ENCODE assay signal across 20 cellular contexts in genomic region chr11:64178203-64178602, GRCh38.
"Had no signal": no experiment of that assay in that cellular context is flagged by ENCODE, and none has a peak within 500 bp of the region (broad histone marks: within the 10 kb centered on the region; RNA-seq: fewer than 3 reads in every experiment).

No MANE protein-coding gene starts in this region.

- H3K27ac Mint-ChIP-seq: activated naive CD4-positive, alpha-beta T cell treated with anti-CD3 and anti-CD28 coated beads, Interleukin-2, amount 50 U/mL, for 72 hours; memory B cell; natural killer cell treated with Interleukin-12 subunit alpha and Interleukin-12 subunit beta and Interleukin-15 and Interleukin-18, amount 100 ng/mL, for 72 hours had no signal

- H3K9me3 ChIP-seq: neutrophil, ovary, prostate gland, right atrium auricular region, transverse colon had no signal

- H3K4me3 ChIP-seq: heart right ventricle, ovary, prostate gland, right atrium auricular region, transverse colon had no signal

- H3K36me3 ChIP-seq: neutrophil, ovary, prostate gland, right atrium auricular region, transverse colon had no signal

- ATAC-seq: heart right ventricle, left cardiac atrium had no signal

- H3K36me3 Mint-ChIP-seq: natural killer cell treated with Interleukin-12 subunit alpha and Interleukin-12 subunit beta and Interleukin-15 and Interleukin-18, amount 100 ng/mL, for 72 hours had no signal

- H3K4me1 ChIP-seq: prostate gland had no signal

- H3K9me3 Mint-ChIP-seq: memory B cell; natural killer cell treated with Interleukin-12 subunit alpha and Interleukin-12 subunit beta and Interleukin-15 and Interleukin-18, amount 100 ng/mL, for 72 hours had no signal

- FAIRE-seq: endometrium, TTC549, urothelium cell line had no signal

- H3K27ac ChIP-seq: heart right ventricle, neutrophil, ovary, prostate gland, right atrium auricular region, transverse colon, WERI-Rb-1 had no signal

- DNase-seq: activated CD4-positive, alpha-beta T cell treated with anti-CD3 and anti-CD28 coated beads for 1 hour; activated CD4-positive, alpha-beta T cell treated with anti-CD3 and anti-CD28 coated beads, Interleukin-2, amount 50 U/mL, for 4 hours; aorta; effector CD4-positive, alpha-beta T cell; heart right ventricle; islet precursor cell; left cardiac atrium; ovary; stimulated activated CD4-positive, alpha-beta T cell treated with anti-CD3 and anti-CD28 coated beads, Interleukin-4, amount 100 ng/mL, for 24 hours; transverse colon; WERI-Rb-1 had no signal

- H3K4me3 Mint-ChIP-seq: memory B cell; natural killer cell treated with Interleukin-12 subunit alpha and Interleukin-12 subunit beta and Interleukin-15 and Interleukin-18, amount 100 ng/mL, for 72 hours had no signal

- H3K27me3 ChIP-seq: heart right ventricle, neutrophil, ovary, right atrium auricular region, transverse colon had no signal
